In the genomic region with DNA sequence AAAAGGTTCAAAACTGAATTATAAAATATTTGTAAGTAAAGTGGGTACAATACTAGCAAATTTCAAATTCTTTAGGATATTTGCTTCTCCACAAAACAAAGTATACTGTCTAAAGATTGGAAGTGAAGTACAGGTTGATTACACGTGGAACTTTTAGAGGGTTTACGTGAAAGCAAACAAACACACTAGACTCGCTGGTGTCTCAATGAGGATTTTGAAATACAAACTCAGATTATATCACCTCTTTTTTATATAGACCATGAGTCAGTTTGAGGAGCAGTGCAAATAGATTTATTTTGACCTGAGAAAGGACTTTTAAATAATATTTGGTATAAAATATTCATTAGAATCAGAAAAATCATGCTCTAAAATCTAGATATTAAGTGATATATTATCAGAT, we compare ENCODE assay signal across 2 cellular contexts.
A peak's percentile ranks its signal among the peaks of the same experiment; 100 is the strongest.
TF ChIP-seq lines count a peak whose summit lies in the region.

No MANE protein-coding gene starts in this region.

TF ChIP-seq in liver, 16 proteins besides CTCF, POLR2A, EP300 and RAD21 (continued from another document):
- TF ChIP-seq, protein P1, sequence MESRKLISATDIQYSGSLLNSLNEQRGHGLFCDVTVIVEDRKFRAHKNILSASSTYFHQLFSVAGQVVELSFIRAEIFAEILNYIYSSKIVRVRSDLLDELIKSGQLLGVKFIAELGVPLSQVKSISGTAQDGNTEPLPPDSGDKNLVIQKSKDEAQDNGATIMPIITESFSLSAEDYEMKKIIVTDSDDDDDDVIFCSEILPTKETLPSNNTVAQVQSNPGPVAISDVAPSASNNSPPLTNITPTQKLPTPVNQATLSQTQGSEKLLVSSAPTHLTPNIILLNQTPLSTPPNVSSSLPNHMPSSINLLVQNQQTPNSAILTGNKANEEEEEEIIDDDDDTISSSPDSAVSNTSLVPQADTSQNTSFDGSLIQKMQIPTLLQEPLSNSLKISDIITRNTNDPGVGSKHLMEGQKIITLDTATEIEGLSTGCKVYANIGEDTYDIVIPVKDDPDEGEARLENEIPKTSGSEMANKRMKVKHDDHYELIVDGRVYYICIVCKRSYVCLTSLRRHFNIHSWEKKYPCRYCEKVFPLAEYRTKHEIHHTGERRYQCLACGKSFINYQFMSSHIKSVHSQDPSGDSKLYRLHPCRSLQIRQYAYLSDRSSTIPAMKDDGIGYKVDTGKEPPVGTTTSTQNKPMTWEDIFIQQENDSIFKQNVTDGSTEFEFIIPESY (IDR thresholded peaks at IDR 0.05) = no peak
- peak; percentile 17 to 72 for TF ChIP-seq HNF4A (conservative IDR thresholded peaks at IDR 0.05)
- no peak for TF ChIP-seq TAF1 (conservative IDR thresholded peaks at IDR 0.05)
- no peak for TF ChIP-seq NR2F2 (IDR thresholded peaks at IDR 0.05)
- TF ChIP-seq, protein P2, sequence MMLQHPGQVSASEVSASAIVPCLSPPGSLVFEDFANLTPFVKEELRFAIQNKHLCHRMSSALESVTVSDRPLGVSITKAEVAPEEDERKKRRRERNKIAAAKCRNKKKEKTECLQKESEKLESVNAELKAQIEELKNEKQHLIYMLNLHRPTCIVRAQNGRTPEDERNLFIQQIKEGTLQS (IDR thresholded peaks at IDR 0.05) = peak; percentile 55
- TF ChIP-seq YY1 (IDR thresholded peaks at IDR 0.05) = peak; percentile 13
- TF ChIP-seq, protein P3, sequence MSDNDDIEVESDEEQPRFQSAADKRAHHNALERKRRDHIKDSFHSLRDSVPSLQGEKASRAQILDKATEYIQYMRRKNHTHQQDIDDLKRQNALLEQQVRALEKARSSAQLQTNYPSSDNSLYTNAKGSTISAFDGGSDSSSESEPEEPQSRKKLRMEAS (IDR thresholded peaks at IDR 0.05) = peak; percentile 42
- TF ChIP-seq JUND (IDR thresholded peaks at IDR 0.05) = peak in 1 of 2 donors; percentile 61
- TF ChIP-seq, protein P4, sequence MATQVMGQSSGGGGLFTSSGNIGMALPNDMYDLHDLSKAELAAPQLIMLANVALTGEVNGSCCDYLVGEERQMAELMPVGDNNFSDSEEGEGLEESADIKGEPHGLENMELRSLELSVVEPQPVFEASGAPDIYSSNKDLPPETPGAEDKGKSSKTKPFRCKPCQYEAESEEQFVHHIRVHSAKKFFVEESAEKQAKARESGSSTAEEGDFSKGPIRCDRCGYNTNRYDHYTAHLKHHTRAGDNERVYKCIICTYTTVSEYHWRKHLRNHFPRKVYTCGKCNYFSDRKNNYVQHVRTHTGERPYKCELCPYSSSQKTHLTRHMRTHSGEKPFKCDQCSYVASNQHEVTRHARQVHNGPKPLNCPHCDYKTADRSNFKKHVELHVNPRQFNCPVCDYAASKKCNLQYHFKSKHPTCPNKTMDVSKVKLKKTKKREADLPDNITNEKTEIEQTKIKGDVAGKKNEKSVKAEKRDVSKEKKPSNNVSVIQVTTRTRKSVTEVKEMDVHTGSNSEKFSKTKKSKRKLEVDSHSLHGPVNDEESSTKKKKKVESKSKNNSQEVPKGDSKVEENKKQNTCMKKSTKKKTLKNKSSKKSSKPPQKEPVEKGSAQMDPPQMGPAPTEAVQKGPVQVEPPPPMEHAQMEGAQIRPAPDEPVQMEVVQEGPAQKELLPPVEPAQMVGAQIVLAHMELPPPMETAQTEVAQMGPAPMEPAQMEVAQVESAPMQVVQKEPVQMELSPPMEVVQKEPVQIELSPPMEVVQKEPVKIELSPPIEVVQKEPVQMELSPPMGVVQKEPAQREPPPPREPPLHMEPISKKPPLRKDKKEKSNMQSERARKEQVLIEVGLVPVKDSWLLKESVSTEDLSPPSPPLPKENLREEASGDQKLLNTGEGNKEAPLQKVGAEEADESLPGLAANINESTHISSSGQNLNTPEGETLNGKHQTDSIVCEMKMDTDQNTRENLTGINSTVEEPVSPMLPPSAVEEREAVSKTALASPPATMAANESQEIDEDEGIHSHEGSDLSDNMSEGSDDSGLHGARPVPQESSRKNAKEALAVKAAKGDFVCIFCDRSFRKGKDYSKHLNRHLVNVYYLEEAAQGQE (IDR thresholded peaks at IDR 0.05) = no peak
- no peak for TF ChIP-seq SP1 (IDR thresholded peaks at IDR 0.05)
- TF ChIP-seq FOXA2 (IDR thresholded peaks at IDR 0.05) = peak; percentile 50
- TF ChIP-seq RXRA (IDR thresholded peaks at IDR 0.05) = peak; percentile 13 to 63
- no peak for TF ChIP-seq HNF4G (IDR thresholded peaks at IDR 0.05)
- TF ChIP-seq EGR1 (IDR thresholded peaks at IDR 0.05; ENCODE audit: low read depth in 2 of 2) = no peak

TF ChIP-seq in HepG2, 621 proteins besides CTCF, POLR2A, EP300 and RAD21 (continued from another document):
- TF ChIP-seq, protein P5, sequence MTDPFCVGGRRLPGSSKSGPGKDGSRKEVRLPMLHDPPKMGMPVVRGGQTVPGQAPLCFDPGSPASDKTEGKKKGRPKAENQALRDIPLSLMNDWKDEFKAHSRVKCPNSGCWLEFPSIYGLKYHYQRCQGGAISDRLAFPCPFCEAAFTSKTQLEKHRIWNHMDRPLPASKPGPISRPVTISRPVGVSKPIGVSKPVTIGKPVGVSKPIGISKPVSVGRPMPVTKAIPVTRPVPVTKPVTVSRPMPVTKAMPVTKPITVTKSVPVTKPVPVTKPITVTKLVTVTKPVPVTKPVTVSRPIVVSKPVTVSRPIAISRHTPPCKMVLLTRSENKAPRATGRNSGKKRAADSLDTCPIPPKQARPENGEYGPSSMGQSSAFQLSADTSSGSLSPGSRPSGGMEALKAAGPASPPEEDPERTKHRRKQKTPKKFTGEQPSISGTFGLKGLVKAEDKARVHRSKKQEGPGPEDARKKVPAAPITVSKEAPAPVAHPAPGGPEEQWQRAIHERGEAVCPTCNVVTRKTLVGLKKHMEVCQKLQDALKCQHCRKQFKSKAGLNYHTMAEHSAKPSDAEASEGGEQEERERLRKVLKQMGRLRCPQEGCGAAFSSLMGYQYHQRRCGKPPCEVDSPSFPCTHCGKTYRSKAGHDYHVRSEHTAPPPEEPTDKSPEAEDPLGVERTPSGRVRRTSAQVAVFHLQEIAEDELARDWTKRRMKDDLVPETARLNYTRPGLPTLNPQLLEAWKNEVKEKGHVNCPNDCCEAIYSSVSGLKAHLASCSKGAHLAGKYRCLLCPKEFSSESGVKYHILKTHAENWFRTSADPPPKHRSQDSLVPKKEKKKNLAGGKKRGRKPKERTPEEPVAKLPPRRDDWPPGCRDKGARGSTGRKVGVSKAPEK (CRISPR knock-in tag; IDR thresholded peaks at IDR 0.05; ENCODE audit: borderline replicate concordance) = no peak
- no peak for TF ChIP-seq EZH2 (conservative IDR thresholded peaks at IDR 0.05; ENCODE audit: low read depth, low read length)
- no peak for TF ChIP-seq MZF1 (CRISPR knock-in tag; IDR thresholded peaks at IDR 0.05; ENCODE audit: borderline replicate concordance)
- TF ChIP-seq FOXJ3 (CRISPR knock-in tag; IDR thresholded peaks at IDR 0.05; ENCODE audit: borderline replicate concordance) = no peak
- no peak for TF ChIP-seq ZNF460 (CRISPR knock-in tag; IDR thresholded peaks at IDR 0.05; ENCODE audit: borderline replicate concordance)
- no peak for TF ChIP-seq KAT2B (IDR thresholded peaks at IDR 0.05; ENCODE audit: borderline replicate concordance, low read depth, low read length)
- no peak for TF ChIP-seq CREM (IDR thresholded peaks at IDR 0.05)
- no peak for TF ChIP-seq CREM (CRISPR knock-in tag; IDR thresholded peaks at IDR 0.05)
- TF ChIP-seq AKAP8 (CRISPR knock-in tag; IDR thresholded peaks at IDR 0.05) = no peak
- TF ChIP-seq HNRNPK (IDR thresholded peaks at IDR 0.05; ENCODE audit: low read depth, low read length, poor library complexity, severe bottlenecking) = no peak
- TF ChIP-seq RXRB (CRISPR knock-in tag; IDR thresholded peaks at IDR 0.05; ENCODE audit: borderline replicate concordance) = no peak
- TF ChIP-seq ZNF777 (CRISPR knock-in tag; IDR thresholded peaks at IDR 0.05) = no peak
- TF ChIP-seq PAX8 (CRISPR knock-in tag; IDR thresholded peaks at IDR 0.05; ENCODE audit: borderline replicate concordance) = no peak
- TF ChIP-seq KDM6A (CRISPR knock-in tag; IDR thresholded peaks at IDR 0.05; ENCODE audit: low read depth) = no peak
- no peak for TF ChIP-seq ZNF136 (CRISPR knock-in tag; IDR thresholded peaks at IDR 0.05; ENCODE audit: low read depth)
